9 cellular contexts compared by ENCODE assay signal in genomic region chr7:636396-636795, GRCh38.
DNase-seq lines count a peak whose midpoint lies in the region; ATAC-seq and TF ChIP-seq lines count a peak whose summit lies in the region.
"Had no signal": no experiment of that assay in that cellular context is flagged by ENCODE, and none has a peak within 500 bp of the region (broad histone marks: within the 10 kb centered on the region; RNA-seq: fewer than 3 reads in every experiment).

No MANE protein-coding gene starts in this region.

- H3K4me1 ChIP-seq in neuronal stem cell (ENCODE audit: control insufficient read depth in 2 of 2, insufficient read depth in 1 of 2, low read depth in 1 of 2, low read length in 2 of 2) (no peaks in the 10 kb centered on the region), prostate gland (replicated peaks) (no peaks in the 10 kb centered on the region)

- no peak overlapping the region for H3K4ac ChIP-seq in neuronal stem cell (ENCODE audit: low read length)

- DNase-seq in GM06990 (ENCODE audit: extremely low read depth, insufficient read length) (no peak), T follicular helper cell (ENCODE audit: low read depth) (peak; percentile 35), choroid plexus epithelial cell (ENCODE audit: low read depth) (peak; percentile 38), neuronal stem cell (ENCODE audit: low spot score) (no peak), prostate gland (ENCODE audit: low spot score) (no peak)

- intact Hi-C loops in prostate gland (cut with DNase I) = no loop called here

- H3K79me1 ChIP-seq in neuronal stem cell (ENCODE audit: low read depth, low read length) = peaks cover 9% of the 10 kb centered on the region

- H2AK5ac ChIP-seq in neuronal stem cell (ENCODE audit: low read depth, low read length) = no peak overlapping the region

- H4K91ac ChIP-seq in neuronal stem cell (ENCODE audit: low read depth, low read length, poor library complexity) = no peak overlapping the region

- H3K36me3 ChIP-seq in GM06990 (ENCODE audit: control insufficient read depth, insufficient read depth, low read length) (peaks cover 2% of the 10 kb centered on the region), neuronal stem cell (replicated peaks in 1 of 2; ENCODE audit: control insufficient read depth in 2 of 2, insufficient read depth in 2 of 2, low read length in 2 of 2) (no peaks in the 10 kb centered on the region), prostate gland (no peaks in the 10 kb centered on the region)

- H2BK12ac ChIP-seq in neuronal stem cell (ENCODE audit: low read length) = no peak overlapping the region

- TF ChIP-seq CTCF in GM06990 (IDR thresholded peaks at IDR 0.05; ENCODE audit: insufficient read depth, low read length, poor library complexity, severe bottlenecking) (peak; percentile 6), choroid plexus epithelial cell (conservative IDR thresholded peaks at IDR 0.05; ENCODE audit: low read depth, low read length) (peak; percentile 65), prostate gland (IDR thresholded peaks at IDR 0.05) (peak in 2 of 4 experiments; percentile 31 to 64)

- H4K8ac ChIP-seq in neuronal stem cell (ENCODE audit: low read depth, low read length) = no peak overlapping the region

- no peak overlapping the region for H3K14ac ChIP-seq in neuronal stem cell (ENCODE audit: low read length)

- H2AFZ ChIP-seq in neuronal stem cell (ENCODE audit: low read length) = no peak overlapping the region

- no peak overlapping the region for H2BK15ac ChIP-seq in neuronal stem cell (ENCODE audit: low read length)

- no CpG with 5 or more reads among the region's 17 CpGs for WGBS in neuronal stem cell (ENCODE audit: extremely low coverage in 2 of 2, insufficient read length in 2 of 2, insufficient replicate concordance in 1 of 2), 2 donors
- WGBS in prostate gland = 91% methylated on average over 17 of the region's 17 CpGs

- H3K4me3 ChIP-seq in GM06990 (replicated peaks; ENCODE audit: low read depth, low read length) = no peak overlapping the region
- no peak overlapping the region for H3K4me3 ChIP-seq in choroid plexus epithelial cell (ENCODE audit: low read depth, low read length)
- H3K4me3 ChIP-seq in neuronal stem cell (ENCODE audit: low read length in 2 of 2) = no peak overlapping the region
- H3K4me3 ChIP-seq in prostate gland = no peak overlapping the region

- H3K9me3 ChIP-seq in neuronal stem cell (replicated peaks in 1 of 2; ENCODE audit: control insufficient read depth in 2 of 2, insufficient read depth in 1 of 2, low read depth in 1 of 2, low read length in 2 of 2) = no peaks in the 10 kb centered on the region
- H3K9me3 ChIP-seq in prostate gland = no peaks in the 10 kb centered on the region

- peak overlapping the region; percentile 17 for H3K18ac ChIP-seq in neuronal stem cell (ENCODE audit: low read length)

- H2BK5ac ChIP-seq in neuronal stem cell (ENCODE audit: low read length) = no peak overlapping the region

- no peak for ATAC-seq in GM19395 (IDR thresholded peaks at IDR 0.05; ENCODE audit: unreplicated experiment)
- no peak for ATAC-seq in HG03045 (IDR thresholded peaks at IDR 0.05; ENCODE audit: unreplicated experiment)
- no peak for ATAC-seq in HG02623 (IDR thresholded peaks at IDR 0.05; ENCODE audit: unreplicated experiment)

- no peak for TF ChIP-seq POLR2A in prostate gland (IDR thresholded peaks at IDR 0.05)

- no peak overlapping the region for H3K9ac ChIP-seq in neuronal stem cell (ENCODE audit: low read depth, low read length, poor library complexity)
- H3K9ac ChIP-seq: KMS-11 had no signal

- H3K27me3 ChIP-seq in GM06990 (replicated peaks; ENCODE audit: control insufficient read depth, insufficient read depth, low read length) = no peaks in the 10 kb centered on the region
- no peaks in the 10 kb centered on the region for H3K27me3 ChIP-seq in neuronal stem cell (ENCODE audit: control insufficient read depth in 3 of 3, insufficient read depth in 3 of 3, low read depth in 1 of 3, low read length in 3 of 3)
- H3K27me3 ChIP-seq in prostate gland (replicated peaks; ENCODE audit: insufficient read depth) = no peaks in the 10 kb centered on the region

- peak overlapping the region; percentile 55 for H3K23ac ChIP-seq in neuronal stem cell (ENCODE audit: low read depth, low read length, poor library complexity)

- H3K4me2 ChIP-seq in neuronal stem cell (ENCODE audit: insufficient read depth, low read length, poor library complexity, severe bottlenecking) = no peak overlapping the region
- H3K4me2 ChIP-seq: KMS-11 had no signal

- no peak overlapping the region for H2BK120ac ChIP-seq in neuronal stem cell (ENCODE audit: low read depth, low read length)

- H3K27ac ChIP-seq in neuronal stem cell (replicated peaks; ENCODE audit: low read length) = no peak overlapping the region
- no peak overlapping the region for H3K27ac ChIP-seq in prostate gland
- H3K27ac ChIP-seq: KMS-11 had no signal

Comparison
In these comparisons a context has a peak if more than half of its experiments do, and no peak if none do; other contexts are left out.
1. DNase-seq: peak in T follicular helper cell (single experiment) and choroid plexus epithelial cell (single experiment); none in GM06990 (single experiment), neuronal stem cell (single experiment) and prostate gland (single experiment).